Comparison of ENCODE assay signal across 8 cellular contexts in the genomic region with DNA sequence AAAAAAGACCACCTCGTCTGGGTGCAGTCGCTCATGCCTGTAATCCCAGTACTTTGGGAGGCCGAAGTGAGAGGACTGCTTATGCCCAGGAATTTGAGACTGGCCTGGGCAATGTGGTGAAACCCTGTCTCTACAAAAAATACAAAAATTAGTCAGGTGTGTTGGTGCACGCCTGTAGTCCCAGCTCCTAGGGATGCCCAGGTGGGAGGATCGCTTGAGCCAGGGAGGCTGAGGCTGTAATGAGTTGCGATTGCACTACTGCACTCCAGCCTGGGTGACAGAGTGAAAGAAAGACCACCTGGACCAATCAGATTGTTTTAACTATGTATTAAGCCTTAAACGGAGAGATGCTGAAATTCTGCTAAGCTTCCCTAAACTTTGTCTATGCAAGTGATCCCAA.
DNase-seq lines count a peak whose midpoint lies in the region; TF ChIP-seq lines count a peak whose summit lies in the region.
"Not testable (repeated sequence)": the region's sequence is repeated elsewhere in the genome, so short reads cannot be mapped to it uniquely, and the experiment has no call there.

No MANE protein-coding gene starts in this region.

- not testable (repeated sequence) for H3K9me3 ChIP-seq in neuron (ENCODE audit: low read length)

- H3K36me3 ChIP-seq in neuron (ENCODE audit: insufficient read depth, low read length) = not testable (repeated sequence)

- peaks cover 36% of the 10 kb centered on the region for H3K4me1 Mint-ChIP-seq in CD14-positive monocyte
- peaks cover 18% of the 10 kb centered on the region for H3K4me1 Mint-ChIP-seq in activated naive CD8-positive, alpha-beta T cell (ENCODE audit: low read depth)
- H3K4me1 Mint-ChIP-seq in endothelial cell (ENCODE audit: unreplicated experiment) = peaks cover 14% of the 10 kb centered on the region
- peaks cover 33% of the 10 kb centered on the region for H3K4me1 Mint-ChIP-seq in stimulated activated naive CD8-positive, alpha-beta T cell treated with anti-CD3 and anti-CD28 coated beads, Interleukin-15, Interleukin-2, amounts not matched to agents 100 ng/mL and 50 ng/mL, for 24 hours (ENCODE audit: low read depth)

- peak overlapping the region; percentile 70 to 100 (median 99) for H3K27ac Mint-ChIP-seq in CD14-positive monocyte
- peak overlapping the region; percentile 66 for H3K27ac Mint-ChIP-seq in activated naive CD8-positive, alpha-beta T cell
- not testable (repeated sequence) for H3K27ac Mint-ChIP-seq in endothelial cell (ENCODE audit: unreplicated experiment)
- peak overlapping the region; percentile 67 for H3K27ac Mint-ChIP-seq in stimulated activated naive CD8-positive, alpha-beta T cell treated with anti-CD3 and anti-CD28 coated beads, Interleukin-15, Interleukin-2, amounts not matched to agents 100 ng/mL and 50 ng/mL, for 24 hours

- H2AFZ ChIP-seq in neuron (ENCODE audit: low read depth, low read length) = not testable (repeated sequence)

- peak overlapping the region; percentile 93 for H3K27ac ChIP-seq in VCaP

- intact Hi-C loops in CD14-positive monocyte (cut with micrococcal nuclease) = loop anchor here (5.0 kb wide), 3 partner anchors 79 to 154 kb away; partner anchors contain the start of genes RABGEF1 (in 1 of the 2), SBDS (in 1 of the 2), TMEM248 (in 1 of the 2) and TYW1 (in 1 of the 2)

- H3K36me3 Mint-ChIP-seq in CD14-positive monocyte; activated naive CD8-positive, alpha-beta T cell; endothelial cell (ENCODE audit: low read depth, unreplicated experiment); stimulated activated naive CD8-positive, alpha-beta T cell treated with anti-CD3 and anti-CD28 coated beads, Interleukin-15, Interleukin-2, amounts not matched to agents 100 ng/mL and 50 ng/mL, for 24 hours (ENCODE audit: low read depth): not testable (repeated sequence)

- not testable (repeated sequence) for H3K27me3 Mint-ChIP-seq in CD14-positive monocyte (ENCODE audit: low read depth in 3 of 3); activated naive CD8-positive, alpha-beta T cell; endothelial cell (ENCODE audit: unreplicated experiment); stimulated activated naive CD8-positive, alpha-beta T cell treated with anti-CD3 and anti-CD28 coated beads, Interleukin-15, Interleukin-2, amounts not matched to agents 100 ng/mL and 50 ng/mL, for 24 hours

- H3K4me3 ChIP-seq in Jurkat, Clone E6-1 (ENCODE audit: low read length) = peak overlapping the region; percentile 90
- H3K4me3 ChIP-seq in neuron (ENCODE audit: low read length) = peak overlapping the region; percentile 88

- H3K9me3 Mint-ChIP-seq in CD14-positive monocyte; activated naive CD8-positive, alpha-beta T cell (ENCODE audit: low read depth); endothelial cell (ENCODE audit: unreplicated experiment); stimulated activated naive CD8-positive, alpha-beta T cell treated with anti-CD3 and anti-CD28 coated beads, Interleukin-15, Interleukin-2, amounts not matched to agents 100 ng/mL and 50 ng/mL, for 24 hours: not testable (repeated sequence)

- not testable (repeated sequence) for DNase-seq in CD14-positive monocyte (ENCODE audit: low spot score); Jurkat, Clone E6-1 (ENCODE audit: low read depth, low spot score); endothelial cell (ENCODE audit: low spot score)
- DNase-seq in left kidney (ENCODE audit: low read depth, low spot score) = peak; percentile 26

- peak overlapping the region; percentile 85 to 93 for H3K4me3 Mint-ChIP-seq in CD14-positive monocyte
- peak overlapping the region; percentile 92 for H3K4me3 Mint-ChIP-seq in activated naive CD8-positive, alpha-beta T cell
- H3K4me3 Mint-ChIP-seq in endothelial cell (ENCODE audit: unreplicated experiment) = peak overlapping the region; percentile 97
- H3K4me3 Mint-ChIP-seq in stimulated activated naive CD8-positive, alpha-beta T cell treated with anti-CD3 and anti-CD28 coated beads, Interleukin-15, Interleukin-2, amounts not matched to agents 100 ng/mL and 50 ng/mL, for 24 hours = peak overlapping the region; percentile 96

- H3K27me3 ChIP-seq in neuron (ENCODE audit: insufficient read depth, low read length) = not testable (repeated sequence)

- not testable (repeated sequence) for TF ChIP-seq CTCF in CD14-positive monocyte (IDR thresholded peaks at IDR 0.05); VCaP (conservative IDR thresholded peaks at IDR 0.05); endothelial cell (IDR thresholded peaks at IDR 0.05; ENCODE audit: unreplicated experiment)

- peaks cover 14% of the 10 kb centered on the region for H3K4me1 ChIP-seq in neuron (ENCODE audit: insufficient read depth, low read length)
